Comparison of ENCODE assay signal across 12 cellular contexts in genomic region chr1:183957216-183957830, GRCh38.
DNase-seq lines count a peak whose midpoint lies in the region; ATAC-seq and TF ChIP-seq lines count a peak whose summit lies in the region.
"Had no signal": no experiment of that assay in that cellular context is flagged by ENCODE, and none has a peak within 500 bp of the region (broad histone marks: within the 10 kb centered on the region; RNA-seq: fewer than 3 reads in every experiment).

No MANE protein-coding gene starts in this region.

- H3K27ac ChIP-seq in MM.1S (ENCODE audit: low read length) = peak overlapping the region; percentile 81
- H3K27ac ChIP-seq in effector memory CD4-positive, alpha-beta T cell (ENCODE audit: insufficient read depth, low read length, poor library complexity, severe bottlenecking) = peak overlapping the region; percentile 60
- H3K27ac ChIP-seq in skeletal muscle tissue (ENCODE audit: low read depth, low read length) = peak overlapping the region; percentile 41
- H3K27ac ChIP-seq in tibial nerve = peak overlapping the region in 2 of 4 donors; percentile 48 to 61
- H3K27ac ChIP-seq: neural progenitor cell had no signal

- H3K4me1 ChIP-seq in MM.1S (ENCODE audit: low read length) (peaks cover 37% of the 10 kb centered on the region), skeletal muscle tissue (ENCODE audit: control insufficient read depth in 3 of 3, insufficient read depth in 3 of 3, low read length in 3 of 3) (peaks cover 2 to 7% (median 4%) of the 10 kb centered on the region in 3 donors), tibial nerve (peaks cover 0 to 39% (median 7%) of the 10 kb centered on the region in 4 donors)
- peaks cover 14% of the 10 kb centered on the region for H3K4me1 ChIP-seq in effector memory CD4-positive, alpha-beta T cell (ENCODE audit: control insufficient read depth, insufficient read depth, low read length, poor library complexity, severe bottlenecking)
- H3K4me1 ChIP-seq: breast epithelium had no signal

- H3K27me3 ChIP-seq in MM.1S (replicated peaks; ENCODE audit: insufficient read depth, low read length) (no peaks in the 10 kb centered on the region), skeletal muscle tissue (ENCODE audit: control insufficient read depth in 3 of 3, insufficient read depth in 3 of 3, low read length in 3 of 3) (no peaks in the 10 kb centered on the region), tibial nerve (no peaks in the 10 kb centered on the region)
- no peaks in the 10 kb centered on the region for H3K27me3 ChIP-seq in effector memory CD4-positive, alpha-beta T cell (replicated peaks; ENCODE audit: control insufficient read depth, insufficient read depth, low read length, poor library complexity, severe bottlenecking)
- H3K27me3 ChIP-seq: breast epithelium, neural progenitor cell had no signal

- H3K4me2 ChIP-seq in MM.1S (ENCODE audit: low read depth, low read length) = peak overlapping the region; percentile 42
- H3K4me2 ChIP-seq: neural progenitor cell had no signal

- no peak for TF ChIP-seq POLR2A in tibial nerve (IDR thresholded peaks at IDR 0.05)

- no peaks in the 10 kb centered on the region for H3K9me3 ChIP-seq in MM.1S (replicated peaks; ENCODE audit: insufficient read depth, low read length)
- H3K9me3 ChIP-seq in effector memory CD4-positive, alpha-beta T cell (ENCODE audit: control insufficient read depth, low read length) = no peaks in the 10 kb centered on the region
- H3K9me3 ChIP-seq in skeletal muscle tissue (ENCODE audit: control insufficient read depth in 3 of 3, low read length in 3 of 3) = no peaks in the 10 kb centered on the region
- H3K9me3 ChIP-seq in tibial nerve = no peaks in the 10 kb centered on the region
- H3K9me3 ChIP-seq: breast epithelium had no signal

- H2AFZ ChIP-seq in MM.1S (ENCODE audit: low read length) = peak overlapping the region; percentile 49
- H2AFZ ChIP-seq: neural progenitor cell had no signal

- H3K4me3 ChIP-seq in MM.1S (ENCODE audit: low read length) = no peak overlapping the region
- H3K4me3 ChIP-seq in effector memory CD4-positive, alpha-beta T cell (ENCODE audit: insufficient read depth, low read depth, low read length, poor library complexity, severe bottlenecking) = no peak overlapping the region
- no peak overlapping the region for H3K4me3 ChIP-seq in skeletal muscle tissue (ENCODE audit: low read length in 3 of 3)
- no peak overlapping the region for H3K4me3 ChIP-seq in tibial nerve
- H3K4me3 ChIP-seq: breast epithelium, neural progenitor cell had no signal

- no peaks in the 10 kb centered on the region for H3K9me2 ChIP-seq in MM.1S (replicated peaks; ENCODE audit: insufficient read depth, low read length)

- no peak for TF ChIP-seq EP300 in tibial nerve (IDR thresholded peaks at IDR 0.05)

- peaks cover 23% of the 10 kb centered on the region for H3F3A ChIP-seq in MM.1S (ENCODE audit: insufficient read depth, low read length)

- DNase-seq in NCI-H2171 treated with DMSO at 0.1 percent for 48 hours (lab: John Stamatoyannopoulos, UW) (peak; percentile 43), NCI-H2171 (lab: John Stamatoyannopoulos, UW) (no peak), MM.1S (no peak), NCI-H1105 (lab: John Stamatoyannopoulos, UW) (no peak), tibial nerve (ENCODE audit: low spot score in 2 of 2) (no peak)
- DNase-seq in effector memory CD4-positive, alpha-beta T cell = no peak
- DNase-seq: effector CD8-positive, alpha-beta T cell; NCI-H187 had no signal

- H4K20me1 ChIP-seq in MM.1S (ENCODE audit: insufficient read depth, low read length) = no peaks in the 10 kb centered on the region

- TF ChIP-seq CTCF in MM.1S (IDR thresholded peaks at IDR 0.05; ENCODE audit: low read length) = no peak
- TF ChIP-seq CTCF in tibial nerve (IDR thresholded peaks at IDR 0.05) = no peak

- no peak for ATAC-seq in HG03571 (IDR thresholded peaks at IDR 0.05; ENCODE audit: unreplicated experiment)

- 81 to 90% methylated on average over 4 of the region's 4 CpGs for WGBS in tibial nerve, 2 donors

- no peaks in the 10 kb centered on the region for H3K79me2 ChIP-seq in MM.1S (ENCODE audit: low read length)

- H3K9ac ChIP-seq in MM.1S (ENCODE audit: low read length) (peak overlapping the region; percentile 35; the same call in 1 of the 2 replicates), skeletal muscle tissue (ENCODE audit: low read depth in 1 of 3, low read length in 3 of 3) (no peak overlapping the region)
- H3K9ac ChIP-seq: neural progenitor cell had no signal

- no peaks in the 10 kb centered on the region for H3K36me3 ChIP-seq in MM.1S (replicated peaks; ENCODE audit: insufficient read depth, low read length)
- H3K36me3 ChIP-seq in effector memory CD4-positive, alpha-beta T cell (ENCODE audit: control insufficient read depth, insufficient read depth, low read length) = no peaks in the 10 kb centered on the region
- H3K36me3 ChIP-seq in skeletal muscle tissue (ENCODE audit: control insufficient read depth in 3 of 3, insufficient read depth in 3 of 3, low read length in 3 of 3) = no peaks in the 10 kb centered on the region
- H3K36me3 ChIP-seq in tibial nerve = no peaks in the 10 kb centered on the region
- H3K36me3 ChIP-seq: breast epithelium, neural progenitor cell had no signal
